In genomic region chr7:77455334-77455733, GRCh38 we compare ENCODE assay signal across 1 cellular context.
TF ChIP-seq lines count a peak whose summit lies in the region.

No MANE protein-coding gene starts in this region.

TF ChIP-seq in A549, 52 proteins besides CTCF, POLR2A, EP300 and RAD21 (continued from another document):
- TF ChIP-seq NFE2L2 (conservative IDR thresholded peaks at IDR 0.05; ENCODE audit: low read length) (no peak), KDM1A (IDR thresholded peaks at IDR 0.05; ENCODE audit: low read depth) (no peak), ZNF302 (CRISPR knock-in tag; IDR thresholded peaks at IDR 0.05) (no peak), JUNB (IDR thresholded peaks at IDR 0.05) (peak; percentile 66), TFCP2L1 (CRISPR knock-in tag; IDR thresholded peaks at IDR 0.05) (no peak), PBX3 (IDR thresholded peaks at IDR 0.05) (peak; percentile 35; the same call in 1 of the 2 replicates), EHF (CRISPR knock-in tag; IDR thresholded peaks at IDR 0.05) (no peak), BCL3 (IDR thresholded peaks at IDR 0.05) (no peak), HES2 (IDR thresholded peaks at IDR 0.05) (no peak), TP53 (CRISPR knock-in tag; IDR thresholded peaks at IDR 0.05) (no peak), USF2 (IDR thresholded peaks at IDR 0.05) (no peak), PHF8 (IDR thresholded peaks at IDR 0.05; ENCODE audit: borderline replicate concordance, low read depth) (no peak), HOXB13 (CRISPR knock-in tag; IDR thresholded peaks at IDR 0.05; ENCODE audit: low read depth) (no peak)
